ENCODE assay signal across 9 cellular contexts in genomic region chr6:25050356-25050755, GRCh38.
A peak's percentile ranks its signal among the peaks of the same experiment; 100 is the strongest.
DNase-seq lines count a peak whose midpoint lies in the region; ATAC-seq and TF ChIP-seq lines count a peak whose summit lies in the region.
"Had no signal": no experiment of that assay in that cellular context is flagged by ENCODE, and none has a peak within 500 bp of the region (broad histone marks: within the 10 kb centered on the region; RNA-seq: fewer than 3 reads in every experiment).

No MANE protein-coding gene starts in this region.

- ATAC-seq in T-cell (replicated peaks in 1 of 4): peak; percentile 94 to 100 (median 98)
- ATAC-seq: Panc1 had no signal

- H3K9me3 ChIP-seq in HEK293 (ENCODE audit: control insufficient read depth, insufficient read depth, low read depth, low read length) (no peaks in the 10 kb centered on the region), mammary epithelial cell (replicated peaks; ENCODE audit: insufficient read depth, low read length) (no peaks in the 10 kb centered on the region)
- H3K9me3 ChIP-seq: neutrophil had no signal

- H3K9ac ChIP-seq in mammary epithelial cell (ENCODE audit: insufficient read depth, low read length): no peak overlapping the region

- CTCF ChIA-PET in HEK293 (lab: Yijun Ruan, JAX): interaction anchor here (1.8 kb wide), 1 partner anchor 21 kb away, joined by 4 read pairs; no protein-coding TSS in a partner anchor
- CTCF ChIA-PET in T-cell (lab: Charles Lee): interaction anchor here in 1 of 2 donors (1.7 kb wide), 1 partner anchor 10 kb away, joined by 3 read pairs; no protein-coding TSS in a partner anchor
- CTCF ChIA-PET in mammary epithelial cell (lab: Charles Lee; ENCODE audit: low non-redundant PET): no interaction called here

- peak overlapping the region; percentile 60 to 73 for H3K27ac Mint-ChIP-seq in T-cell

- H3K4me1 ChIP-seq in HEK293 (ENCODE audit: control insufficient read depth, insufficient read depth, low read length) (no peaks in the 10 kb centered on the region; the same call in 1 of the 2 replicates), mammary epithelial cell (ENCODE audit: insufficient read depth, low read length) (no peaks in the 10 kb centered on the region)

- 56% methylated on average over 6 of the region's 6 CpGs for WGBS in mammary epithelial cell (ENCODE audit: low coverage, missing lambda C conversion rate)

- H3K36me3 Mint-ChIP-seq in T-cell: no peaks in the 10 kb centered on the region

- no peaks in the 10 kb centered on the region for H3K36me3 ChIP-seq in HEK293 (ENCODE audit: control insufficient read depth in 2 of 2, insufficient read depth in 1 of 2, low read length in 2 of 2)
- no peaks in the 10 kb centered on the region for H3K36me3 ChIP-seq in mammary epithelial cell (ENCODE audit: insufficient read depth, low read length)
- H3K36me3 ChIP-seq: neutrophil had no signal

- H3K79me2 ChIP-seq in mammary epithelial cell (ENCODE audit: insufficient read depth, low read length): no peaks in the 10 kb centered on the region

- TF ChIP-seq CTCF in HEK293 (tag by site-specific recombination; IDR thresholded peaks at IDR 0.05) (no peak), mammary epithelial cell (conservative IDR thresholded peaks at IDR 0.05 in 1 of 2, IDR thresholded peaks at IDR 0.05 in 1 of 2; ENCODE audit: extremely low read depth in 1 of 2, insufficient read depth in 1 of 2, low read depth in 1 of 2, low read length in 2 of 2) (no peak)

- DNase-seq in T-cell: peak in 26 of 34 experiments; percentile 15 to 57 (median 42)
- peak; percentile 61 for DNase-seq in mammary epithelial cell
- DNase-seq in stimulated activated CD4-positive, alpha-beta T cell treated with anti-CD3 and anti-CD28 coated beads, Interleukin-15, amount 100 ng/mL, for 24 hours: peak; percentile 70
- DNase-seq in cortex of kidney (lab: John Stamatoyannopoulos, UW): no peak
- DNase-seq in DMS114 treated with DMSO at 0.1 percent for 48 hours (lab: John Stamatoyannopoulos, UW; ENCODE audit: unreplicated experiment): no peak
- DNase-seq in NCI-H187 (lab: John Stamatoyannopoulos, UW): no peak

- dilution Hi-C loops in mammary epithelial cell (cut with HindIII; ENCODE audit: low sequenced_read_pairs): loop anchor here (25.0 kb wide), 1 partner anchor 213 kb away; no protein-coding TSS in a partner anchor

- peaks cover 36 to 60% (median 59%) of the 10 kb centered on the region in 3 donors for H3K4me1 Mint-ChIP-seq in T-cell

- no peak overlapping the region for H2AFZ ChIP-seq in mammary epithelial cell (ENCODE audit: low read depth, low read length)

- BruUV-seq in mammary epithelial cell (replicated peaks; lab: Mats Ljungman, UMichigan): no TSS peak

- no peak overlapping the region for H3K27ac ChIP-seq in HEK293 (ENCODE audit: extremely low read depth, low read depth, low read length)
- H3K27ac ChIP-seq in mammary epithelial cell (ENCODE audit: insufficient read depth, low read depth, low read length): no peak overlapping the region
- H3K27ac ChIP-seq: neutrophil had no signal

- H3K4me3 ChIP-seq in HEK293 (ENCODE audit: low read depth, low read length) (no peak overlapping the region), mammary epithelial cell (replicated peaks in 1 of 3; ENCODE audit: insufficient read depth in 1 of 3, low read depth in 2 of 3, low read length in 3 of 3) (no peak overlapping the region)

- POLR2A ChIA-PET in HEK293 (lab: Yijun Ruan, JAX) (no interaction called here), T-cell (lab: Charles Lee) (no interaction called here)

- H3K4me2 ChIP-seq in mammary epithelial cell (ENCODE audit: insufficient read depth, low read depth, low read length): no peak overlapping the region

- H3K9me3 Mint-ChIP-seq in T-cell: no peaks in the 10 kb centered on the region

- H3K27me3 ChIP-seq in mammary epithelial cell (ENCODE audit: insufficient read depth, low read length): no peaks in the 10 kb centered on the region
- H3K27me3 ChIP-seq: neutrophil had no signal

- no peaks in the 10 kb centered on the region for H4K20me1 ChIP-seq in mammary epithelial cell (ENCODE audit: insufficient read depth, low read length)

- peak overlapping the region; percentile 11 to 44 (median 26) for H3K4me3 Mint-ChIP-seq in T-cell

- in situ Hi-C loops in mammary epithelial cell (cut with MboI; ENCODE audit: low sequenced_read_pairs in 2 of 2): no loop called here

- H3K27me3 Mint-ChIP-seq in T-cell: no peaks in the 10 kb centered on the region

- intact Hi-C loops in mammary epithelial cell (cut with micrococcal nuclease): no loop called here

TF ChIP-seq in HEK293, 187 proteins besides CTCF, POLR2A, EP300 and RAD21:
- TF ChIP-seq ZNF202 (tag by site-specific recombination; IDR thresholded peaks at IDR 0.05; ENCODE audit: borderline replicate concordance): no peak
- TF ChIP-seq MEIS1 (CRISPR knock-in tag; IDR thresholded peaks at IDR 0.05; ENCODE audit: borderline replicate concordance): no peak
- TF ChIP-seq, protein P1, sequence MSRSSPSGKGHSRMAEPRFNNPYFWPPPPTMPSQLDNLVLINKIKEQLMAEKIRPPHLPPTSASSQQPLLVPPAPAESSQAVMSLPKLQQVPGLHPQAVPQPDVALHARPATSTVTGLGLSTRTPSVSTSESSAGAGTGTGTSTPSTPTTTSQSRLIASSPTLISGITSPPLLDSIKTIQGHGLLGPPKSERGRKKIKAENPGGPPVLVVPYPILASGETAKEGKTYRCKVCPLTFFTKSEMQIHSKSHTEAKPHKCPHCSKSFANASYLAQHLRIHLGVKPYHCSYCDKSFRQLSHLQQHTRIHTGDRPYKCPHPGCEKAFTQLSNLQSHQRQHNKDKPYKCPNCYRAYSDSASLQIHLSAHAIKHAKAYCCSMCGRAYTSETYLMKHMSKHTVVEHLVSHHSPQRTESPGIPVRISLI (tag by site-specific recombination; IDR thresholded peaks at IDR 0.05): peak; percentile 59; the same call in 1 of the 2 replicates
- no peak for TF ChIP-seq IKZF3 (tag by site-specific recombination; IDR thresholded peaks at IDR 0.05)
- no peak for TF ChIP-seq ZNF426 (tag by site-specific recombination; IDR thresholded peaks at IDR 0.05)
- 0 out of 2 replicates have a peak, but pooled peaks have one; percentile 22 for TF ChIP-seq ZNF629 (tag by site-specific recombination; IDR thresholded peaks at IDR 0.05)

Comparison
In these comparisons a context has a peak if more than half of its experiments do, and no peak if none do; other contexts are left out.
1. DNase-seq: peak in T-cell (26 of 34), mammary epithelial cell (single experiment) and stimulated activated CD4-positive, alpha-beta T cell treated with anti-CD3 and anti-CD28 coated beads, Interleukin-15, amount 100 ng/mL, for 24 hours (single experiment); none in cortex of kidney (single experiment), DMS114 treated with DMSO at 0.1 percent for 48 hours (single experiment) and NCI-H187 (0 of 2).